In the genomic region with DNA sequence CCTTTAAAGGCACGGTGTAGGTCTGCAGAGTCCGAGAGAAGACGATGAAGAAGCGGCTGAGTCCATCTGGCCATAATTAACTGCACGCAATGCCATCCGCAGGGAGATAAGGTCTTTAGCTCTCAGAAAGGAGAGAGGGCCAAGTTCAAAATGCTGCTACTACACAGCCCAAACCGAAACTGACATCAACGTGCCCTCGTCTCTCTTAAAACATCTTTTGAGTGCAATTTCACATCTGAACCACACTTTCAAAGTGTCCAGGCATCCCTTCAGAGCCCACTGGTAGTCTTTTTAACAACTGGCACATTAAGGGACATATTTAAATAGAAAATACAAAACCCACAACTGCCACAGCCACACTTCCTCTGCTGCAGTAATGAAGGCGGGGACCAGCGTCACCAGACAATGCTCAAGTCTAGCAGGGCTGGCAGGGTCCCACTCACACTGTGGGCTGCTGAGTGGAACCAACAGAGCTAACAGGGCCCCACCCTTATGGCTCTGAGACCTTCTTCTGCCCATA, we compare ENCODE assay signal across 10 cellular contexts. TPM values are rescaled to one million over a fixed set of nuclear protein-coding genes. Genes with fewer than 3 reads are reported as not detected.
DNase-seq lines count a peak whose midpoint lies in the region; ATAC-seq and TF ChIP-seq lines count a peak whose summit lies in the region.
"Had no signal": no experiment of that assay in that cellular context is flagged by ENCODE, and none has a peak within 500 bp of the region (broad histone marks: within the 10 kb centered on the region; RNA-seq: fewer than 3 reads in every experiment).

No MANE protein-coding gene starts in this region.

- peak overlapping the region; percentile 59 for H3K4me3 ChIP-seq in GM23248
- H3K4me3 ChIP-seq in Peyer's patch, result peak overlapping the region in 2 of 4 donors; percentile 13 to 23
- H3K4me3 ChIP-seq: thoracic aorta had no signal

- no peaks in the 10 kb centered on the region for H4K20me1 ChIP-seq in GM23248 (ENCODE audit: insufficient read depth)

- H3K9me2 ChIP-seq in GM23248 (ENCODE audit: insufficient read depth), result no peaks in the 10 kb centered on the region

- H3K4me1 ChIP-seq in GM23248 (ENCODE audit: insufficient read depth) (peaks cover 31% of the 10 kb centered on the region), Peyer's patch (peaks cover 0 to 31% (median 10%) of the 10 kb centered on the region in 4 donors)

- POLR2A ChIA-PET in activated naive CD8-positive, alpha-beta T cell treated with anti-CD3 and anti-CD28 coated beads, Interleukin-2, amount 10 ng/mL, durations not matched to agents 7 days and 5 days (lab: Charles Lee), result interaction anchor here (0.8 to 4.7 kb wide), 11 partner anchors 13 to 223 kb away, joined by 3 to 57 read pairs (median 3); a partner anchor contains a TSS

- no peak for TF ChIP-seq CTCF in Peyer's patch (IDR thresholded peaks at IDR 0.05)

- WGBS in GM23248 (ENCODE audit: low coverage in 1 of 2, low lambda C conversion rate in 2 of 2, missing lambda C conversion rate in 2 of 2), 2 experiments, result 2% methylated on average over 11 of the region's 11 CpGs

- in situ Hi-C loops in GM23248 (cut with MboI), result no loop called here

- H2AFZ ChIP-seq in GM23248, result peak overlapping the region; percentile 77

- H3K27me3 ChIP-seq in GM23248 (replicated peaks; ENCODE audit: insufficient read depth) (no peaks in the 10 kb centered on the region), Peyer's patch (no peaks in the 10 kb centered on the region)

- H3K9me3 ChIP-seq in GM23248 (ENCODE audit: low read depth) (no peaks in the 10 kb centered on the region), Peyer's patch (no peaks in the 10 kb centered on the region)
- H3K9me3 ChIP-seq: thoracic aorta had no signal

- no peaks in the 10 kb centered on the region for H3K36me3 ChIP-seq in GM23248 (ENCODE audit: low read depth)
- no peaks in the 10 kb centered on the region for H3K36me3 ChIP-seq in Peyer's patch

- peak overlapping the region; percentile 84 for H3K4me2 ChIP-seq in GM23248 (ENCODE audit: unreplicated experiment)

- no peaks in the 10 kb centered on the region for H3K27me3 Mint-ChIP-seq in activated naive CD8-positive, alpha-beta T cell treated with anti-CD3 and anti-CD28 coated beads, Interleukin-2, amount 10 ng/mL, durations not matched to agents 7 days and 5 days
- no peaks in the 10 kb centered on the region for H3K27me3 Mint-ChIP-seq in natural killer cell treated with Interleukin-12 subunit alpha and Interleukin-12 subunit beta and Interleukin-15 and Interleukin-18, amount 100 ng/mL, for 72 hours

- peaks cover 59% of the 10 kb centered on the region for H3K4me1 Mint-ChIP-seq in activated naive CD8-positive, alpha-beta T cell treated with anti-CD3 and anti-CD28 coated beads, Interleukin-2, amount 10 ng/mL, durations not matched to agents 7 days and 5 days
- peaks cover 70 to 73% of the 10 kb centered on the region in 2 donors for H3K4me1 Mint-ChIP-seq in natural killer cell treated with Interleukin-12 subunit alpha and Interleukin-12 subunit beta and Interleukin-15 and Interleukin-18, amount 100 ng/mL, for 72 hours (ENCODE audit: low read depth in 2 of 2)

- H3K27ac Mint-ChIP-seq in activated naive CD8-positive, alpha-beta T cell treated with anti-CD3 and anti-CD28 coated beads, Interleukin-2, amount 10 ng/mL, durations not matched to agents 7 days and 5 days, result peak overlapping the region; percentile 99
- peak overlapping the region; percentile 98 to 99 for H3K27ac Mint-ChIP-seq in natural killer cell treated with Interleukin-12 subunit alpha and Interleukin-12 subunit beta and Interleukin-15 and Interleukin-18, amount 100 ng/mL, for 72 hours

- peak overlapping the region; percentile 85 for H3K4me3 Mint-ChIP-seq in activated naive CD8-positive, alpha-beta T cell treated with anti-CD3 and anti-CD28 coated beads, Interleukin-2, amount 10 ng/mL, durations not matched to agents 7 days and 5 days
- H3K4me3 Mint-ChIP-seq in natural killer cell treated with Interleukin-12 subunit alpha and Interleukin-12 subunit beta and Interleukin-15 and Interleukin-18, amount 100 ng/mL, for 72 hours, result peak overlapping the region; percentile 92

- no peaks in the 10 kb centered on the region for H3K79me2 ChIP-seq in GM23248 (ENCODE audit: insufficient read depth)

- no peak for TF ChIP-seq POLR2A in Peyer's patch (IDR thresholded peaks at IDR 0.05)

- DNase-seq in EL (peak; percentile 10), GM23248 (peak; percentile 76), Peyer's patch (peak in 2 of 3 donors; percentile 87 to 90), AML-193 (lab: John Stamatoyannopoulos, UW) (no peak), kidney glomerular epithelial cell (lab: John Stamatoyannopoulos, UW) (no peak), T1000 (lab: John Stamatoyannopoulos, UW) (no peak)
- peak; percentile 67 for DNase-seq in activated naive CD8-positive, alpha-beta T cell treated with anti-CD3 and anti-CD28 coated beads, Interleukin-2, amount 10 ng/mL, durations not matched to agents 7 days and 5 days
- DNase-seq in natural killer cell treated with Interleukin-12 subunit alpha and Interleukin-12 subunit beta and Interleukin-15 and Interleukin-18, amount 100 ng/mL, for 72 hours (ENCODE audit: low spot score), result peak; percentile 82

- H3K27ac ChIP-seq in GM23248 (peak overlapping the region; percentile 65), Peyer's patch (peak overlapping the region; percentile 76 to 93 (median 83))

- peaks cover 5% of the 10 kb centered on the region for H3K9me3 Mint-ChIP-seq in activated naive CD8-positive, alpha-beta T cell treated with anti-CD3 and anti-CD28 coated beads, Interleukin-2, amount 10 ng/mL, durations not matched to agents 7 days and 5 days
- peaks cover 5% of the 10 kb centered on the region for H3K9me3 Mint-ChIP-seq in natural killer cell treated with Interleukin-12 subunit alpha and Interleukin-12 subunit beta and Interleukin-15 and Interleukin-18, amount 100 ng/mL, for 72 hours

- H3F3A ChIP-seq in GM23248 (ENCODE audit: insufficient read depth), result peaks cover 17% of the 10 kb centered on the region

- peaks cover 56% of the 10 kb centered on the region for H3K36me3 Mint-ChIP-seq in activated naive CD8-positive, alpha-beta T cell treated with anti-CD3 and anti-CD28 coated beads, Interleukin-2, amount 10 ng/mL, durations not matched to agents 7 days and 5 days
- H3K36me3 Mint-ChIP-seq in natural killer cell treated with Interleukin-12 subunit alpha and Interleukin-12 subunit beta and Interleukin-15 and Interleukin-18, amount 100 ng/mL, for 72 hours, result peaks cover 27% of the 10 kb centered on the region

- ATAC-seq in activated naive CD8-positive, alpha-beta T cell treated with anti-CD3 and anti-CD28 coated beads, Interleukin-2, amount 10 ng/mL, durations not matched to agents 7 days and 5 days (ENCODE audit: low read depth), result peak; percentile 88
- ATAC-seq in natural killer cell treated with Interleukin-12 subunit alpha and Interleukin-12 subunit beta and Interleukin-15 and Interleukin-18, amount 100 ng/mL, for 72 hours, result peak; percentile 84 to 90
- ATAC-seq: HCT116 had no signal

- peak overlapping the region; percentile 70 for H3K9ac ChIP-seq in GM23248

RNA-seq across cellular contexts. Expression of a gene that starts 35.8 kb away (rescaled TPM):
- total RNA-seq in GM23248 (2014; rRNA removed; shearing (Covaris generic)), result 21.0 and 27.2 TPM in 2 replicates
- 16.4 and 18.7 TPM in 2 replicates for polyA plus RNA-seq in GM23248 (2016; fragmentation: Nextera tagmentation; extraction: Ambion mirVana)
- total RNA-seq in Peyer's patch, result 10 to 100 TPM; 10.8 to 23.9 (median 16.5) TPM
- total RNA-seq in activated naive CD8-positive, alpha-beta T cell treated with anti-CD3 and anti-CD28 coated beads, Interleukin-2, amount 10 ng/mL, durations not matched to agents 7 days and 5 days, result 10 to 100 TPM; 59.9 to 62.8 TPM
- total RNA-seq in natural killer cell treated with Interleukin-12 subunit alpha and Interleukin-12 subunit beta and Interleukin-15 and Interleukin-18, amount 100 ng/mL, for 72 hours, result 10 to 100 TPM; 28.9 to 31.8 TPM

Comparison
In these comparisons a context has a peak if more than half of its experiments do, and no peak if none do; other contexts are left out.
1. DNase-seq: peak in EL (single experiment), GM23248 (single experiment), Peyer's patch (2 of 3), activated naive CD8-positive, alpha-beta T cell treated with anti-CD3 and anti-CD28 coated beads, Interleukin-2, amount 10 ng/mL, durations not matched to agents 7 days and 5 days (single experiment) and natural killer cell treated with Interleukin-12 subunit alpha and Interleukin-12 subunit beta and Interleukin-15 and Interleukin-18, amount 100 ng/mL, for 72 hours (single experiment); none in AML-193 (0 of 2), kidney glomerular epithelial cell (single experiment) and T1000 (single experiment).